ENCODE assay signal across 17 cellular contexts in the genomic region with DNA sequence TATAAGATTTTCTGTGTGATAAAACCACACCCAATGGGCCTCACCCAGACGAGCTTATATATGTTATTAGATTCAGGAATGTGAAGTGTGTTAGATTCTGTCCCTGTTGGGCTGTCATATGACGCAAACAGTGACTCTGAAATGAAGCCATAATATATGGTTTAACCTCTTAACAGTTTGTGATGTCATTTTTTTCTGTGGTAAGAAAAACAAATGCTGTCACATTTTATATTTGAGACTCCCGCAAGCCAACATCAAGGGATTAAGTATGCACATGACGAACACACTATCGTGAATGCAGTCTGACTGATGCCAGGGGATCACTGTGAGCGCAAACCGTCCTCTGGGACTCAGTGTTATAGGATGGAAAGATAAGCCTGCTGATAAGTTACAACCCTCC.
DNase-seq lines count a peak whose midpoint lies in the region; ATAC-seq and TF ChIP-seq lines count a peak whose summit lies in the region.
"Had no signal": no experiment of that assay in that cellular context is flagged by ENCODE, and none has a peak within 500 bp of the region (broad histone marks: within the 10 kb centered on the region; RNA-seq: fewer than 3 reads in every experiment).

No MANE protein-coding gene starts in this region.

- CTCF ChIA-PET in HEK293 (lab: Yijun Ruan, JAX), result interaction anchor here (0.7 kb wide), 1 partner anchor 67 kb away, joined by 3 read pairs; no protein-coding TSS in a partner anchor

- no peak for ATAC-seq in HG02610 (IDR thresholded peaks at IDR 0.05; ENCODE audit: unreplicated experiment)
- ATAC-seq: GM23338 had no signal

- peaks cover 4% of the 10 kb centered on the region; the same call in 1 of the 2 replicates for H3K4me1 ChIP-seq in HEK293 (ENCODE audit: control insufficient read depth, insufficient read depth, low read length)
- H3K4me1 ChIP-seq in right atrium auricular region, result peaks cover 0 to under 1% of the 10 kb centered on the region in 2 donors

- H3K27me3 ChIP-seq in right atrium auricular region, result no peaks in the 10 kb centered on the region

- H3K36me3 ChIP-seq in HEK293 (ENCODE audit: control insufficient read depth in 2 of 2, insufficient read depth in 1 of 2, low read length in 2 of 2) (no peaks in the 10 kb centered on the region), right atrium auricular region (no peaks in the 10 kb centered on the region)

- POLR2A ChIA-PET in HEK293 (lab: Yijun Ruan, JAX), result no interaction called here

- H3K4me3 ChIP-seq in HEK293 (ENCODE audit: low read depth, low read length) (no peak overlapping the region), fibroblast of villous mesenchyme (ENCODE audit: low read depth, low read length) (no peak overlapping the region), right atrium auricular region (no peak overlapping the region)
- H3K4me3 ChIP-seq: GM23338 had no signal

- H3K27ac ChIP-seq in HEK293 (ENCODE audit: extremely low read depth, low read depth, low read length) (no peak overlapping the region), right atrium auricular region (no peak overlapping the region)

- DNase-seq in D341Med (ENCODE audit: low spot score), result peak; percentile 55
- DNase-seq in fibroblast of villous mesenchyme (ENCODE audit: low read depth), result peak; percentile 38
- DNase-seq in non-pigmented ciliary epithelial cell (ENCODE audit: low read depth), result peak; percentile 28
- DNase-seq in SIG-M5 (lab: John Stamatoyannopoulos, UW), result no peak
- no peak for DNase-seq in right atrium auricular region (ENCODE audit: low spot score)
- no peak for DNase-seq in NCI-H1105 (lab: John Stamatoyannopoulos, UW)
- DNase-seq: C1 segment of cervical spinal cord; Calu3; CD4-positive, alpha-beta T cell; DMS153; DMS79 treated with DMSO at 0.1 percent for 48 hours; EL; H9; HFFc6 had no signal

- H3K9me3 ChIP-seq in HEK293 (ENCODE audit: control insufficient read depth, insufficient read depth, low read depth, low read length), result no peaks in the 10 kb centered on the region
- no peaks in the 10 kb centered on the region for H3K9me3 ChIP-seq in right atrium auricular region

- TF ChIP-seq CTCF in HEK293 (tag by site-specific recombination; IDR thresholded peaks at IDR 0.05), result no peak
- TF ChIP-seq CTCF in fibroblast of villous mesenchyme (IDR thresholded peaks at IDR 0.05; ENCODE audit: insufficient read depth, low read depth, low read length), result no peak
- no peak for TF ChIP-seq CTCF in right atrium auricular region (IDR thresholded peaks at IDR 0.05)

TF ChIP-seq in HEK293, 187 proteins besides CTCF, POLR2A, EP300 and RAD21 (continues in another document):
- TF ChIP-seq ZNF426 (tag by site-specific recombination; IDR thresholded peaks at IDR 0.05) (no peak), ZNF571 (tag by site-specific recombination; IDR thresholded peaks at IDR 0.05) (no peak), ZNF366 (tag by site-specific recombination; conservative IDR thresholded peaks at IDR 0.05) (peak; percentile 94), ZNF223 (tag by site-specific recombination; IDR thresholded peaks at IDR 0.05) (no peak), ZNF558 (tag by site-specific recombination; IDR thresholded peaks at IDR 0.05) (0 out of 2 replicates have a peak, but pooled peaks have one; percentile 40), KLF16 (tag by site-specific recombination; IDR thresholded peaks at IDR 0.05) (no peak), ZNF518A (tag by site-specific recombination; conservative IDR thresholded peaks at IDR 0.05; ENCODE audit: low read depth) (no peak; the same call in 1 of the 2 replicates), ZNF785 (tag by site-specific recombination; IDR thresholded peaks at IDR 0.05) (no peak), ZNF10 (tag by site-specific recombination; IDR thresholded peaks at IDR 0.05) (no peak), ZNF248 (tag by site-specific recombination; IDR thresholded peaks at IDR 0.05) (no peak), ZNF660 (tag by site-specific recombination; IDR thresholded peaks at IDR 0.05) (0 out of 2 replicates have a peak, but pooled peaks have one; percentile 19), ZNF121 (tag by site-specific recombination; IDR thresholded peaks at IDR 0.05) (no peak), TRIM28 (IDR thresholded peaks at IDR 0.05; ENCODE audit: borderline replicate concordance, low read length) (no peak), PRDM1 (tag by site-specific recombination; IDR thresholded peaks at IDR 0.05) (no peak), ZNF621 (tag by site-specific recombination; IDR thresholded peaks at IDR 0.05) (no peak)
- TF ChIP-seq, protein P1, sequence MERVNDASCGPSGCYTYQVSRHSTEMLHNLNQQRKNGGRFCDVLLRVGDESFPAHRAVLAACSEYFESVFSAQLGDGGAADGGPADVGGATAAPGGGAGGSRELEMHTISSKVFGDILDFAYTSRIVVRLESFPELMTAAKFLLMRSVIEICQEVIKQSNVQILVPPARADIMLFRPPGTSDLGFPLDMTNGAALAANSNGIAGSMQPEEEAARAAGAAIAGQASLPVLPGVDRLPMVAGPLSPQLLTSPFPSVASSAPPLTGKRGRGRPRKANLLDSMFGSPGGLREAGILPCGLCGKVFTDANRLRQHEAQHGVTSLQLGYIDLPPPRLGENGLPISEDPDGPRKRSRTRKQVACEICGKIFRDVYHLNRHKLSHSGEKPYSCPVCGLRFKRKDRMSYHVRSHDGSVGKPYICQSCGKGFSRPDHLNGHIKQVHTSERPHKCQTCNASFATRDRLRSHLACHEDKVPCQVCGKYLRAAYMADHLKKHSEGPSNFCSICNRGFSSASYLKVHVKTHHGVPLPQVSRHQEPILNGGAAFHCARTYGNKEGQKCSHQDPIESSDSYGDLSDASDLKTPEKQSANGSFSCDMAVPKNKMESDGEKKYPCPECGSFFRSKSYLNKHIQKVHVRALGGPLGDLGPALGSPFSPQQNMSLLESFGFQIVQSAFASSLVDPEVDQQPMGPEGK (tag by site-specific recombination; IDR thresholded peaks at IDR 0.05), result peak; percentile 27; the same call in 1 of the 2 replicates
- TF ChIP-seq, protein P2, sequence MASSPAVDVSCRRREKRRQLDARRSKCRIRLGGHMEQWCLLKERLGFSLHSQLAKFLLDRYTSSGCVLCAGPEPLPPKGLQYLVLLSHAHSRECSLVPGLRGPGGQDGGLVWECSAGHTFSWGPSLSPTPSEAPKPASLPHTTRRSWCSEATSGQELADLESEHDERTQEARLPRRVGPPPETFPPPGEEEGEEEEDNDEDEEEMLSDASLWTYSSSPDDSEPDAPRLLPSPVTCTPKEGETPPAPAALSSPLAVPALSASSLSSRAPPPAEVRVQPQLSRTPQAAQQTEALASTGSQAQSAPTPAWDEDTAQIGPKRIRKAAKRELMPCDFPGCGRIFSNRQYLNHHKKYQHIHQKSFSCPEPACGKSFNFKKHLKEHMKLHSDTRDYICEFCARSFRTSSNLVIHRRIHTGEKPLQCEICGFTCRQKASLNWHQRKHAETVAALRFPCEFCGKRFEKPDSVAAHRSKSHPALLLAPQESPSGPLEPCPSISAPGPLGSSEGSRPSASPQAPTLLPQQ (tag by site-specific recombination; IDR thresholded peaks at IDR 0.05), result peak; percentile 34; the same call in 1 of the 2 replicates

Comparison
In these comparisons a context has a peak if more than half of its experiments do, and no peak if none do; other contexts are left out.
1. DNase-seq: peak in D341Med (single experiment), fibroblast of villous mesenchyme (single experiment) and non-pigmented ciliary epithelial cell (single experiment); none in SIG-M5 (single experiment), right atrium auricular region (single experiment) and NCI-H1105 (single experiment).